ENCODE assay signal across 1 cellular context in genomic region chr9:68974901-68975300, GRCh38.
TF ChIP-seq lines count a peak whose summit lies in the region.

No MANE protein-coding gene starts in this region.

TF ChIP-seq in HepG2, 621 proteins besides CTCF, POLR2A, EP300 and RAD21 (continued from another document):
- TF ChIP-seq ZNF770 (CRISPR knock-in tag; IDR thresholded peaks at IDR 0.05), result peak; percentile 39; the same call in 1 of the 2 replicates
